In the genomic region with DNA sequence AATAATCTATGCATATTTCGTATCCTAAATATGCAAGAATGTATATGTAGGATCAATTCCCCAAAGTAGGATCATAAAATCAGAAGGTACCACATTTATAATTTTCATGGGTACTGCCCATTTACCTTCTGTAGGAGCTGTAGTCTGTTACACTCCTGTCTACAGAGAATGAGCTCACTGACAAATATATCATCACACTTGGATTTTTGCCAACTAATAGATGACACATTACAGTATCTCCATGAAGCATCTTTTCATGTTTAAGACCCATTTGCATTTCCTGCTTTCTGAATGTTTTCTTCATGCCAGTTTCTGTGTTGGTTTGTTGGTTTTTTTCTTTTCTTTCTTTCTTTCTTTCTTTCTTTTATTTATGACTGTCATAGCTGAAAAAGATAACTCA, we compare ENCODE assay signal across 12 cellular contexts.
A peak's percentile ranks its signal among the peaks of the same experiment; 100 is the strongest.
DNase-seq lines count a peak whose midpoint lies in the region; ATAC-seq and TF ChIP-seq lines count a peak whose summit lies in the region.
"Had no signal": no experiment of that assay in that cellular context is flagged by ENCODE, and none has a peak within 500 bp of the region (broad histone marks: within the 10 kb centered on the region; RNA-seq: fewer than 3 reads in every experiment).

No MANE protein-coding gene starts in this region.

- H3K36me3 Mint-ChIP-seq in central memory CD8-positive, alpha-beta T cell (ENCODE audit: insufficient read depth): peaks cover 69% of the 10 kb centered on the region
- H3K36me3 Mint-ChIP-seq in GM23338 (ENCODE audit: low read depth): peaks cover 90% of the 10 kb centered on the region
- H3K36me3 Mint-ChIP-seq in activated CD4-positive, alpha-beta memory T cell treated with anti-CD3 and anti-CD28 coated beads, Interleukin-2, amount 10 ng/mL, durations not matched to agents 7 days and 5 days (ENCODE audit: low read depth): peaks cover 92% of the 10 kb centered on the region
- peaks cover 85% of the 10 kb centered on the region for H3K36me3 Mint-ChIP-seq in WTC11

- peaks cover 29% of the 10 kb centered on the region for H4K20me1 ChIP-seq in GM23338 (replicated peaks; ENCODE audit: insufficient read depth)

- H3K27me3 Mint-ChIP-seq in central memory CD8-positive, alpha-beta T cell: no peaks in the 10 kb centered on the region
- H3K27me3 Mint-ChIP-seq in GM23338 (ENCODE audit: insufficient read depth, low read depth, poor library complexity) (peaks cover 4% of the 10 kb centered on the region), WTC11 (ENCODE audit: low read depth) (no peaks in the 10 kb centered on the region; the same call in 1 of the 2 replicates)
- no peaks in the 10 kb centered on the region for H3K27me3 Mint-ChIP-seq in activated CD4-positive, alpha-beta memory T cell treated with anti-CD3 and anti-CD28 coated beads, Interleukin-2, amount 10 ng/mL, durations not matched to agents 7 days and 5 days

- H3K27ac ChIP-seq in GM23338 (ENCODE audit: low read depth): no peak overlapping the region

- H3K4me2 ChIP-seq in GM23338: no peak overlapping the region

- no peak for DNase-seq in central memory CD8-positive, alpha-beta T cell (ENCODE audit: low spot score in 2 of 2)
- no peak for DNase-seq in NCI-H2029 (lab: John Stamatoyannopoulos, UW)
- DNase-seq in GM23338 (ENCODE audit: low spot score): no peak
- DNase-seq in activated CD4-positive, alpha-beta memory T cell treated with anti-CD3 and anti-CD28 coated beads, Interleukin-2, amount 10 ng/mL, durations not matched to agents 7 days and 5 days: no peak
- DNase-seq in WTC11 (ENCODE audit: low spot score): no peak
- DNase-seq: activated CD4-positive, alpha-beta T cell treated with anti-CD3 and anti-CD28 coated beads for 4 hours; heart right ventricle; NCI-H1436 treated with DMSO at 0.1 percent for 48 hours had no signal

- H3K4me3 Mint-ChIP-seq in central memory CD8-positive, alpha-beta T cell: no peak overlapping the region
- no peak overlapping the region for H3K4me3 Mint-ChIP-seq in GM23338
- no peak overlapping the region for H3K4me3 Mint-ChIP-seq in activated CD4-positive, alpha-beta memory T cell treated with anti-CD3 and anti-CD28 coated beads, Interleukin-2, amount 10 ng/mL, durations not matched to agents 7 days and 5 days
- no peak overlapping the region for H3K4me3 Mint-ChIP-seq in WTC11

- H3K79me2 ChIP-seq in GM23338 (replicated peaks; ENCODE audit: insufficient read depth): no peaks in the 10 kb centered on the region

- CTCF ChIA-PET in activated CD4-positive, alpha-beta memory T cell treated with anti-CD3 and anti-CD28 coated beads, Interleukin-2, amount 10 ng/mL, durations not matched to agents 7 days and 5 days (lab: Charles Lee): interaction anchor here (1.2 to 2.2 kb wide), 2 partner anchors 14 to 129 kb away, joined by 4 to 6 read pairs; no protein-coding TSS in a partner anchor
- CTCF ChIA-PET in WTC11 (lab: Charles Lee): no interaction called here

- H3F3A ChIP-seq in GM23338 (replicated peaks; ENCODE audit: low read depth): no peaks in the 10 kb centered on the region

- no peak overlapping the region for H2AFZ ChIP-seq in GM23338

- peaks cover 11% of the 10 kb centered on the region for H3K4me1 Mint-ChIP-seq in central memory CD8-positive, alpha-beta T cell
- H3K4me1 Mint-ChIP-seq in GM23338: peaks cover 6% of the 10 kb centered on the region; the same call in 2 of the 3 replicates
- H3K4me1 Mint-ChIP-seq in activated CD4-positive, alpha-beta memory T cell treated with anti-CD3 and anti-CD28 coated beads, Interleukin-2, amount 10 ng/mL, durations not matched to agents 7 days and 5 days: peaks cover 19% of the 10 kb centered on the region
- no peaks in the 10 kb centered on the region for H3K4me1 Mint-ChIP-seq in WTC11

- POLR2A ChIA-PET in activated CD4-positive, alpha-beta memory T cell treated with anti-CD3 and anti-CD28 coated beads, Interleukin-2, amount 10 ng/mL, durations not matched to agents 7 days and 5 days (lab: Charles Lee): interaction anchor here (0.8 to 1.2 kb wide), 3 partner anchors 78 to 94 kb away, joined by 3 to 5 read pairs (median 3); no protein-coding TSS in a partner anchor
- POLR2A ChIA-PET in WTC11 (lab: Charles Lee): no interaction called here

- H3K4me1 ChIP-seq in GM23338 (ENCODE audit: insufficient read depth): no peaks in the 10 kb centered on the region

- H3K36me3 ChIP-seq in GM23338 (ENCODE audit: insufficient read depth): peaks cover 78% of the 10 kb centered on the region

- ATAC-seq in GM18520 (IDR thresholded peaks at IDR 0.05; ENCODE audit: unreplicated experiment) (peak; percentile 74), GM21390 (IDR thresholded peaks at IDR 0.05; ENCODE audit: unreplicated experiment) (peak; percentile 89), HG03135 (IDR thresholded peaks at IDR 0.05; ENCODE audit: unreplicated experiment) (peak; percentile 84), GM23338 (no peak), WTC11 (no peak)
- ATAC-seq in central memory CD8-positive, alpha-beta T cell (replicated peaks; ENCODE audit: extremely low read depth, poor library complexity, severe bottlenecking): no peak
- ATAC-seq: heart right ventricle, Panc1 had no signal

- H3K4me3 ChIP-seq in GM23338: no peak overlapping the region
- H3K4me3 ChIP-seq: heart right ventricle had no signal

- TF ChIP-seq CTCF in GM23338 (conservative IDR thresholded peaks at IDR 0.05; ENCODE audit: low read depth in 2 of 2) (no peak), WTC11 (IDR thresholded peaks at IDR 0.05) (no peak)

- H3K9me3 Mint-ChIP-seq in central memory CD8-positive, alpha-beta T cell: no peaks in the 10 kb centered on the region
- H3K9me3 Mint-ChIP-seq in GM23338 (no peaks in the 10 kb centered on the region), WTC11 (no peaks in the 10 kb centered on the region)
- no peaks in the 10 kb centered on the region for H3K9me3 Mint-ChIP-seq in activated CD4-positive, alpha-beta memory T cell treated with anti-CD3 and anti-CD28 coated beads, Interleukin-2, amount 10 ng/mL, durations not matched to agents 7 days and 5 days

- H3K27ac Mint-ChIP-seq in central memory CD8-positive, alpha-beta T cell (ENCODE audit: low read depth): peak overlapping the region; percentile 18
- no peak overlapping the region for H3K27ac Mint-ChIP-seq in GM23338
- H3K27ac Mint-ChIP-seq in activated CD4-positive, alpha-beta memory T cell treated with anti-CD3 and anti-CD28 coated beads, Interleukin-2, amount 10 ng/mL, durations not matched to agents 7 days and 5 days: no peak overlapping the region
- H3K27ac Mint-ChIP-seq in WTC11: no peak overlapping the region

- H3K9me2 ChIP-seq in GM23338 (ENCODE audit: insufficient read depth): no peaks in the 10 kb centered on the region

- no peaks in the 10 kb centered on the region for H3K27me3 ChIP-seq in GM23338 (ENCODE audit: insufficient read depth)
- H3K27me3 ChIP-seq: heart right ventricle had no signal

TF ChIP-seq in GM23338, 12 proteins besides CTCF, POLR2A, EP300 and RAD21 (continues in another document):
- TF ChIP-seq STAT1 (IDR thresholded peaks at IDR 0.05; ENCODE audit: unreplicated experiment): no peak

TF ChIP-seq in WTC11, 78 proteins besides CTCF, POLR2A, EP300 and RAD21:
- TF ChIP-seq, protein P1, sequence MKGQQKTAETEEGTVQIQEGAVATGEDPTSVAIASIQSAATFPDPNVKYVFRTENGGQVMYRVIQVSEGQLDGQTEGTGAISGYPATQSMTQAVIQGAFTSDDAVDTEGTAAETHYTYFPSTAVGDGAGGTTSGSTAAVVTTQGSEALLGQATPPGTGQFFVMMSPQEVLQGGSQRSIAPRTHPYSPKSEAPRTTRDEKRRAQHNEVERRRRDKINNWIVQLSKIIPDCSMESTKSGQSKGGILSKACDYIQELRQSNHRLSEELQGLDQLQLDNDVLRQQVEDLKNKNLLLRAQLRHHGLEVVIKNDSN (CRISPR knock-in tag; IDR thresholded peaks at IDR 0.05): no peak
- TF ChIP-seq ZNF219 (CRISPR knock-in tag; IDR thresholded peaks at IDR 0.05; ENCODE audit: borderline replicate concordance) (no peak), JUN (CRISPR knock-in tag; IDR thresholded peaks at IDR 0.05) (no peak), FOXJ3 (CRISPR knock-in tag; IDR thresholded peaks at IDR 0.05; ENCODE audit: borderline replicate concordance) (no peak)
- TF ChIP-seq, protein P2, sequence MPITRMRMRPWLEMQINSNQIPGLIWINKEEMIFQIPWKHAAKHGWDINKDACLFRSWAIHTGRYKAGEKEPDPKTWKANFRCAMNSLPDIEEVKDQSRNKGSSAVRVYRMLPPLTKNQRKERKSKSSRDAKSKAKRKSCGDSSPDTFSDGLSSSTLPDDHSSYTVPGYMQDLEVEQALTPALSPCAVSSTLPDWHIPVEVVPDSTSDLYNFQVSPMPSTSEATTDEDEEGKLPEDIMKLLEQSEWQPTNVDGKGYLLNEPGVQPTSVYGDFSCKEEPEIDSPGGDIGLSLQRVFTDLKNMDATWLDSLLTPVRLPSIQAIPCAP (CRISPR knock-in tag; IDR thresholded peaks at IDR 0.05): no peak
TF ChIP-seq in WTC11: peak in this region for 0.

Comparison
In these comparisons a context has a peak if more than half of its experiments do, and no peak if none do; other contexts are left out.
1. ATAC-seq: peak in GM18520 (single experiment), GM21390 (single experiment) and HG03135 (single experiment); none in central memory CD8-positive, alpha-beta T cell (single experiment), GM23338 (single experiment) and WTC11 (single experiment).